In the genomic region with DNA sequence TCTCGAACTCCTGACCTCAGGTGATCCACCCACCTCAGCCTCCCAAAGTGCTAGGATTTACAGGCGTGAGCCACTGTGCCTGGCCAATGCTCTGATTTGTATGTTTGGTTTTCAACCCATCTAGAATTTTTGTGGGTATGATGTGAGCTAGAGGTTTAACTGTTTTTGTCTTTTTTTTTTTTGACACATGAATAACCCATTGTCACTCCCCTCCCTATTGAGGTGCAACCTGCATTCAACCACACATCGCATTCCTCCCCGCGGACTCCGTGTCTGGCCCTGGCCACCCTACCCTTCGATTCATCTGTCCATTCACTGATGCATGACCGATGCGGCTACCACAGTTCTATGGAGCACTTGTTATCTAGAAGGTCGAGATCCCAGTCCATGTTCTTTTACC, we compare ENCODE assay signal across 16 cellular contexts. TPM values are rescaled to one million over a fixed set of nuclear protein-coding genes. Genes with fewer than 3 reads are reported as not detected.
DNase-seq lines count a peak whose midpoint lies in the region; ATAC-seq lines count a peak whose summit lies in the region.
"Had no signal": no experiment of that assay in that cellular context is flagged by ENCODE, and none has a peak within 500 bp of the region (broad histone marks: within the 10 kb centered on the region; RNA-seq: fewer than 3 reads in every experiment).

No MANE protein-coding gene starts in this region.

- H3K9me3 Mint-ChIP-seq in activated CD4-positive, alpha-beta T cell treated with anti-CD3 and anti-CD28 coated beads, Interleukin-2, amount 10 ng/mL, durations not matched to agents 7 days and 5 days: no peaks in the 10 kb centered on the region
- H3K9me3 Mint-ChIP-seq in activated CD4-positive, alpha-beta T cell treated with anti-CD3 and anti-CD28 coated beads for 36 hours (ENCODE audit: low read depth): no peaks in the 10 kb centered on the region
- no peaks in the 10 kb centered on the region for H3K9me3 Mint-ChIP-seq in central memory CD8-positive, alpha-beta T cell
- H3K9me3 Mint-ChIP-seq: CD8-positive, alpha-beta T cell; GM23338 had no signal

- H3K4me1 Mint-ChIP-seq in activated CD4-positive, alpha-beta T cell treated with anti-CD3 and anti-CD28 coated beads, Interleukin-2, amount 10 ng/mL, durations not matched to agents 7 days and 5 days: peaks cover 42% of the 10 kb centered on the region
- H3K4me1 Mint-ChIP-seq in activated CD4-positive, alpha-beta T cell treated with anti-CD3 and anti-CD28 coated beads for 36 hours: peaks cover 33% of the 10 kb centered on the region
- H3K4me1 Mint-ChIP-seq in central memory CD8-positive, alpha-beta T cell: peaks cover 29% of the 10 kb centered on the region

- POLR2A ChIA-PET in activated CD4-positive, alpha-beta T cell treated with anti-CD3 and anti-CD28 coated beads, Interleukin-2, amount 10 ng/mL, durations not matched to agents 7 days and 5 days (lab: Charles Lee): no interaction called here
- POLR2A ChIA-PET in activated CD4-positive, alpha-beta T cell treated with anti-CD3 and anti-CD28 coated beads for 36 hours (lab: Charles Lee): no interaction called here

- no peak for ATAC-seq in activated CD4-positive, alpha-beta T cell treated with anti-CD3 and anti-CD28 coated beads for 36 hours
- no peak for ATAC-seq in central memory CD8-positive, alpha-beta T cell (replicated peaks; ENCODE audit: extremely low read depth, poor library complexity, severe bottlenecking)
- no peak for ATAC-seq in HG03520 (IDR thresholded peaks at IDR 0.05; ENCODE audit: unreplicated experiment)
- ATAC-seq: A549; CD8-positive, alpha-beta T cell; GM23338; HepG2 had no signal

- H3K27me3 Mint-ChIP-seq in activated CD4-positive, alpha-beta T cell treated with anti-CD3 and anti-CD28 coated beads, Interleukin-2, amount 10 ng/mL, durations not matched to agents 7 days and 5 days: peaks cover 15% of the 10 kb centered on the region
- H3K27me3 Mint-ChIP-seq in activated CD4-positive, alpha-beta T cell treated with anti-CD3 and anti-CD28 coated beads for 36 hours: no peaks in the 10 kb centered on the region
- peaks cover 25% of the 10 kb centered on the region for H3K27me3 Mint-ChIP-seq in central memory CD8-positive, alpha-beta T cell

- CTCF ChIA-PET in activated CD4-positive, alpha-beta T cell treated with anti-CD3 and anti-CD28 coated beads, Interleukin-2, amount 10 ng/mL, durations not matched to agents 7 days and 5 days (lab: Charles Lee): interaction anchor here (0.6 kb wide), 2 partner anchors 524 to 949 kb away, joined by 3 to 5 read pairs; partner anchors contain the start of gene DDX31
- CTCF ChIA-PET in activated CD4-positive, alpha-beta T cell treated with anti-CD3 and anti-CD28 coated beads for 36 hours (lab: Charles Lee): no interaction called here

- H3K4me3 Mint-ChIP-seq in activated CD4-positive, alpha-beta T cell treated with anti-CD3 and anti-CD28 coated beads, Interleukin-2, amount 10 ng/mL, durations not matched to agents 7 days and 5 days: no peak overlapping the region
- H3K4me3 Mint-ChIP-seq in activated CD4-positive, alpha-beta T cell treated with anti-CD3 and anti-CD28 coated beads for 36 hours: no peak overlapping the region
- no peak overlapping the region for H3K4me3 Mint-ChIP-seq in central memory CD8-positive, alpha-beta T cell
- H3K4me3 Mint-ChIP-seq: CD8-positive, alpha-beta T cell; GM23338; IgD-negative memory B cell had no signal

- H3K27ac Mint-ChIP-seq in activated CD4-positive, alpha-beta T cell treated with anti-CD3 and anti-CD28 coated beads, Interleukin-2, amount 10 ng/mL, durations not matched to agents 7 days and 5 days: peak overlapping the region; percentile 50
- H3K27ac Mint-ChIP-seq in activated CD4-positive, alpha-beta T cell treated with anti-CD3 and anti-CD28 coated beads for 36 hours: no peak overlapping the region
- H3K27ac Mint-ChIP-seq in central memory CD8-positive, alpha-beta T cell (ENCODE audit: low read depth): peak overlapping the region; percentile 7
- H3K27ac Mint-ChIP-seq: CD8-positive, alpha-beta T cell; GM23338; IgD-negative memory B cell had no signal

- intact Hi-C loops in activated CD4-positive, alpha-beta T cell treated with anti-CD3 and anti-CD28 coated beads for 36 hours (cut with DNase I, micrococcal nuclease): no loop called here

- H3K36me3 Mint-ChIP-seq in activated CD4-positive, alpha-beta T cell treated with anti-CD3 and anti-CD28 coated beads, Interleukin-2, amount 10 ng/mL, durations not matched to agents 7 days and 5 days (ENCODE audit: low read depth): no peaks in the 10 kb centered on the region
- no peaks in the 10 kb centered on the region for H3K36me3 Mint-ChIP-seq in activated CD4-positive, alpha-beta T cell treated with anti-CD3 and anti-CD28 coated beads for 36 hours (ENCODE audit: low read depth)
- peaks cover 4% of the 10 kb centered on the region for H3K36me3 Mint-ChIP-seq in central memory CD8-positive, alpha-beta T cell (ENCODE audit: insufficient read depth)
- H3K36me3 Mint-ChIP-seq: CD8-positive, alpha-beta T cell had no signal

- no peak for DNase-seq in activated CD4-positive, alpha-beta T cell treated with anti-CD3 and anti-CD28 coated beads, Interleukin-2, amount 10 ng/mL, durations not matched to agents 7 days and 5 days
- no peak for DNase-seq in activated CD4-positive, alpha-beta T cell treated with anti-CD3 and anti-CD28 coated beads for 36 hours
- DNase-seq in SW480 (ENCODE audit: low spot score) (peak; percentile 77), hippocampal formation (lab: John Stamatoyannopoulos, UW) (no peak), NCI-H774 (lab: John Stamatoyannopoulos, UW) (no peak)
- DNase-seq in central memory CD8-positive, alpha-beta T cell (ENCODE audit: low spot score in 2 of 2): no peak
- DNase-seq: AML-193; Calu3; CD8-positive, alpha-beta T cell; DMS53; HCEC 1CT had no signal

RNA-seq across cellular contexts. Expression of gene FAM163B, which starts 9.5 kb away (rescaled TPM):
- not detected for total RNA-seq in activated CD4-positive, alpha-beta T cell treated with anti-CD3 and anti-CD28 coated beads, Interleukin-2, amount 10 ng/mL, durations not matched to agents 7 days and 5 days
- total RNA-seq in activated CD4-positive, alpha-beta T cell treated with anti-CD3 and anti-CD28 coated beads for 36 hours: not detected
- total RNA-seq: Calu3; CD8-positive, alpha-beta T cell; HepG2 had no signal

RNA-seq across cellular contexts. Expression of gene DBH, which starts 17.4 kb away (rescaled TPM):
- not detected for total RNA-seq in activated CD4-positive, alpha-beta T cell treated with anti-CD3 and anti-CD28 coated beads, Interleukin-2, amount 10 ng/mL, durations not matched to agents 7 days and 5 days
- total RNA-seq in activated CD4-positive, alpha-beta T cell treated with anti-CD3 and anti-CD28 coated beads for 36 hours: not detected
- total RNA-seq: Calu3, HepG2 had no signal
